Comparison of ENCODE assay signal across 8 cellular contexts in the genomic region with DNA sequence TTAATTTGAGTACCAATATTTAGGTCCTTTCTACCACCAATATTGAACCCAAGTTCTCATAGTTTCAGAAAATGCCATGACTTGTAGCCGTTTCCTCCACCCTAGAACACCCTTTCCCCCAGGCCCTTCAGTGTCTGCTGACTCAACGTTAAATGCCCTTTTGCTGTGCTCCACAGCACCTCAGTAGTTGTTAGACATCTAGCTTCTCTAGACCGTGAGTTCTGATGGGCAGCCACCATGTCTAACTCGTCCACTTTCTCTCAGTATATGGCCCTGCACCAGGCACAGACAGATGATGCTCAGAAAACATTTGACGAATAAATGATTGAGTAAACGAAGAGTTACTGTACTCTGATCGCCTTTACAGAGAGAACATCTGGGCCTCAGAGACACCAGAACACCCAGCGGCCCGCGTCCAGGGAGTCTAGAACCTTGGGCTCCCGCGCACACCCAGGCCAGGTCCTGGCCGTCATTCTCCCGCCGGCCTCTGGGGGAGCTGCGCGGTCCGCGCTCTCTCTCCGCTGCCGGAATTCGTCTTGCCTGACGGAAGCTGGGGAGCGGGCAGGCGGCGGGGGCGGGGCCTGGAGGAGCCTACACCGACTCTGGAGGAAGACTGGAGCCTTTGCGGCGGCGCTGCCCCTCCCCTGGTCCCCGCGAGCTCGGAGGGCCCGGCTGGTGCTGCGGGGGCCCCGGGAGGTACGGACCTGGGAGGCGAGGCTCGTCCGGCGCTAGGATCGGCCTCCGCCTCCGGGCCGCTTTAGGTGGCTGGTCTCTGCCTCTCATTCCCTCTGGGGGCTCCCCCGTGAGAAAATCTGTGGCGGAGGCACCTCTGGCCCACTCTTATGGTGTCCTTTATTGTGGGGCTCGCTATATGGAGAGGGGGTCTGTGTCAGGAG. TPM values are rescaled to one million over a fixed set of nuclear protein-coding genes. Genes with fewer than 3 reads are reported as not detected.
DNase-seq lines count a peak whose midpoint lies in the region; ATAC-seq and TF ChIP-seq lines count a peak whose summit lies in the region.

A gene (plus strand): TSS at position 582 of the 896 bp plus-strand sequence. CDS start 1,488 bp downstream, outside the sequence.

- peaks cover 29 to 47% of the 10 kb centered on the region in 2 donors for H3K4me1 ChIP-seq in thoracic aorta (ENCODE audit: control insufficient read depth in 1 of 2, low read depth in 2 of 2)

- peak within 1 kb of the TSS; percentile 43 to 76 for H3K27ac ChIP-seq in thoracic aorta

- peak; percentile 92 for DNase-seq in EL
- DNase-seq in HEK293T (ENCODE audit: extremely low spot score): peak; percentile 89
- DNase-seq in NCI-H1092 (lab: John Stamatoyannopoulos, UW): peak; percentile 80
- DNase-seq in glomerular visceral epithelial cell (ENCODE audit: extremely low spot score): peak; percentile 92
- DNase-seq in osteocyte (ENCODE audit: extremely low spot score, unreplicated experiment): peak; percentile 98
- peak; percentile 67 for DNase-seq in thoracic aorta (ENCODE audit: low spot score)

- peak; percentile 86 for TF ChIP-seq CTCF in osteocyte (IDR thresholded peaks at IDR 0.05)
- TF ChIP-seq CTCF in thoracic aorta (IDR thresholded peaks at IDR 0.05): peak; percentile 98

- peaks cover 54% of the 10 kb centered on the region for H3K4me1 Mint-ChIP-seq in activated naive CD4-positive, alpha-beta T cell treated with anti-CD3 and anti-CD28 coated beads, Interleukin-2, amount 50 U/mL, for 24 hours
- H3K4me1 Mint-ChIP-seq in osteocyte (ENCODE audit: unreplicated experiment): peaks cover 52% of the 10 kb centered on the region

- POLR2A ChIA-PET in HEK293T (lab: Yijun Ruan, JAX): interaction anchor here (0.6 to 6.9 kb wide), 27 partner anchors 9 to 548 kb away, joined by 3 to 117 read pairs (median 4); a partner anchor contains a TSS

- H3K27me3 Mint-ChIP-seq in activated naive CD4-positive, alpha-beta T cell treated with anti-CD3 and anti-CD28 coated beads, Interleukin-2, amount 50 U/mL, for 24 hours: no peaks in the 10 kb centered on the region
- H3K27me3 Mint-ChIP-seq in osteocyte (ENCODE audit: unreplicated experiment): no peaks in the 10 kb centered on the region

- H3K36me3 Mint-ChIP-seq in activated naive CD4-positive, alpha-beta T cell treated with anti-CD3 and anti-CD28 coated beads, Interleukin-2, amount 50 U/mL, for 24 hours: peaks cover 8% of the 10 kb centered on the region
- peaks cover 11% of the 10 kb centered on the region for H3K36me3 Mint-ChIP-seq in osteocyte (ENCODE audit: unreplicated experiment)

- no peaks in the 10 kb centered on the region for H3K9me3 Mint-ChIP-seq in activated naive CD4-positive, alpha-beta T cell treated with anti-CD3 and anti-CD28 coated beads, Interleukin-2, amount 50 U/mL, for 24 hours
- H3K9me3 Mint-ChIP-seq in osteocyte (ENCODE audit: unreplicated experiment): peaks cover 3% of the 10 kb centered on the region

- peaks cover 21% of the 10 kb centered on the region for H3K36me3 ChIP-seq in thoracic aorta

- CTCF ChIA-PET in HEK293T (lab: Yijun Ruan, JAX): interaction anchor here (0.6 to 2.0 kb wide), 10 partner anchors 12 to 256 kb away, joined by 3 to 10 read pairs (median 4); no protein-coding TSS in a partner anchor

- H3K27me3 ChIP-seq in thoracic aorta (replicated peaks; ENCODE audit: insufficient read depth): no peaks in the 10 kb centered on the region

- H3K9me3 ChIP-seq in thoracic aorta: no peaks in the 10 kb centered on the region

- peak within 1 kb of the TSS; percentile 95 for H3K27ac Mint-ChIP-seq in activated naive CD4-positive, alpha-beta T cell treated with anti-CD3 and anti-CD28 coated beads, Interleukin-2, amount 50 U/mL, for 24 hours
- H3K27ac Mint-ChIP-seq in osteocyte (ENCODE audit: unreplicated experiment): peak within 1 kb of the TSS; percentile 81

- H3K4me3 ChIP-seq in thoracic aorta: peak within 1 kb of the TSS; percentile 97

- ATAC-seq in SK-N-SH treated with all-trans-retinoic acid at 6 μM for 48 hours (peak; percentile 76), thoracic aorta (ENCODE audit: insufficient number of reproducible peaks, low FRiP score, low read depth) (peak; percentile 41)

- H3K4me3 Mint-ChIP-seq in activated naive CD4-positive, alpha-beta T cell treated with anti-CD3 and anti-CD28 coated beads, Interleukin-2, amount 50 U/mL, for 24 hours: peak within 1 kb of the TSS; percentile 98
- peak within 1 kb of the TSS; percentile 87 for H3K4me3 Mint-ChIP-seq in osteocyte (ENCODE audit: unreplicated experiment)

TF ChIP-seq in HEK293T, 16 proteins besides CTCF, POLR2A, EP300 and RAD21:
- TF ChIP-seq ARNT (IDR thresholded peaks at IDR 0.05) (0 out of 2 replicates have a peak, but pooled peaks have one; percentile 36), L3MBTL2 (conservative IDR thresholded peaks at IDR 0.05) (no peak; the same call in 1 of the 2 replicates), BHLHE40 (IDR thresholded peaks at IDR 0.05; ENCODE audit: borderline replicate concordance) (no peak)

TF ChIP-seq in SK-N-SH treated with all-trans-retinoic acid at 6 μM for 48 hours, 23 proteins besides CTCF, POLR2A, EP300 and RAD21:
- TF ChIP-seq, protein P1, sequence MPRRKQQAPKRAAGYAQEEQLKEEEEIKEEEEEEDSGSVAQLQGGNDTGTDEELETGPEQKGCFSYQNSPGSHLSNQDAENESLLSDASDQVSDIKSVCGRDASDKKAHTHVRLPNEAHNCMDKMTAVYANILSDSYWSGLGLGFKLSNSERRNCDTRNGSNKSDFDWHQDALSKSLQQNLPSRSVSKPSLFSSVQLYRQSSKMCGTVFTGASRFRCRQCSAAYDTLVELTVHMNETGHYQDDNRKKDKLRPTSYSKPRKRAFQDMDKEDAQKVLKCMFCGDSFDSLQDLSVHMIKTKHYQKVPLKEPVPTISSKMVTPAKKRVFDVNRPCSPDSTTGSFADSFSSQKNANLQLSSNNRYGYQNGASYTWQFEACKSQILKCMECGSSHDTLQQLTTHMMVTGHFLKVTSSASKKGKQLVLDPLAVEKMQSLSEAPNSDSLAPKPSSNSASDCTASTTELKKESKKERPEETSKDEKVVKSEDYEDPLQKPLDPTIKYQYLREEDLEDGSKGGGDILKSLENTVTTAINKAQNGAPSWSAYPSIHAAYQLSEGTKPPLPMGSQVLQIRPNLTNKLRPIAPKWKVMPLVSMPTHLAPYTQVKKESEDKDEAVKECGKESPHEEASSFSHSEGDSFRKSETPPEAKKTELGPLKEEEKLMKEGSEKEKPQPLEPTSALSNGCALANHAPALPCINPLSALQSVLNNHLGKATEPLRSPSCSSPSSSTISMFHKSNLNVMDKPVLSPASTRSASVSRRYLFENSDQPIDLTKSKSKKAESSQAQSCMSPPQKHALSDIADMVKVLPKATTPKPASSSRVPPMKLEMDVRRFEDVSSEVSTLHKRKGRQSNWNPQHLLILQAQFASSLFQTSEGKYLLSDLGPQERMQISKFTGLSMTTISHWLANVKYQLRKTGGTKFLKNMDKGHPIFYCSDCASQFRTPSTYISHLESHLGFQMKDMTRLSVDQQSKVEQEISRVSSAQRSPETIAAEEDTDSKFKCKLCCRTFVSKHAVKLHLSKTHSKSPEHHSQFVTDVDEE (CRISPR knock-in tag; IDR thresholded peaks at IDR 0.05): no peak
- TF ChIP-seq, protein P2, sequence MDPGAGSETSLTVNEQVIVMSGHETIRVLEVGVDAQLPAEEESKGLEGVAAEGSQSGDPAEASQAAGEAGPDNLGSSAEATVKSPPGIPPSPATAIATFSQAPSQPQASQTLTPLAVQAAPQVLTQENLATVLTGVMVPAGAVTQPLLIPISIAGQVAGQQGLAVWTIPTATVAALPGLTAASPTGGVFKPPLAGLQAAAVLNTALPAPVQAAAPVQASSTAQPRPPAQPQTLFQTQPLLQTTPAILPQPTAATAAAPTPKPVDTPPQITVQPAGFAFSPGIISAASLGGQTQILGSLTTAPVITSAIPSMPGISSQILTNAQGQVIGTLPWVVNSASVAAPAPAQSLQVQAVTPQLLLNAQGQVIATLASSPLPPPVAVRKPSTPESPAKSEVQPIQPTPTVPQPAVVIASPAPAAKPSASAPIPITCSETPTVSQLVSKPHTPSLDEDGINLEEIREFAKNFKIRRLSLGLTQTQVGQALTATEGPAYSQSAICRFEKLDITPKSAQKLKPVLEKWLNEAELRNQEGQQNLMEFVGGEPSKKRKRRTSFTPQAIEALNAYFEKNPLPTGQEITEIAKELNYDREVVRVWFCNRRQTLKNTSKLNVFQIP (CRISPR knock-in tag; IDR thresholded peaks at IDR 0.05; ENCODE audit: borderline replicate concordance, low read depth): no peak
- TF ChIP-seq ZNF70 (CRISPR knock-in tag; IDR thresholded peaks at IDR 0.05): no peak
- no peak for TF ChIP-seq OSR1 (CRISPR knock-in tag; IDR thresholded peaks at IDR 0.05)
- TF ChIP-seq PPARA (CRISPR knock-in tag; IDR thresholded peaks at IDR 0.05; ENCODE audit: borderline replicate concordance): no peak
- no peak for TF ChIP-seq ARNTL (CRISPR knock-in tag; IDR thresholded peaks at IDR 0.05; ENCODE audit: borderline replicate concordance, low read depth)
- no peak for TF ChIP-seq CSDC2 (CRISPR knock-in tag; IDR thresholded peaks at IDR 0.05)
- TF ChIP-seq ZC3H10 (CRISPR knock-in tag; IDR thresholded peaks at IDR 0.05): no peak
- TF ChIP-seq ZNF8 (CRISPR knock-in tag; IDR thresholded peaks at IDR 0.05): no peak
- no peak for TF ChIP-seq TOX (CRISPR knock-in tag; IDR thresholded peaks at IDR 0.05; ENCODE audit: borderline replicate concordance)
- TF ChIP-seq TCF4 (CRISPR knock-in tag; IDR thresholded peaks at IDR 0.05; ENCODE audit: borderline replicate concordance): no peak
- TF ChIP-seq GLIS3 (CRISPR knock-in tag; IDR thresholded peaks at IDR 0.05): no peak
- TF ChIP-seq ESRRG (CRISPR knock-in tag; IDR thresholded peaks at IDR 0.05): no peak
- no peak for TF ChIP-seq SNAI2 (CRISPR knock-in tag; IDR thresholded peaks at IDR 0.05)
- TF ChIP-seq, protein P3, sequence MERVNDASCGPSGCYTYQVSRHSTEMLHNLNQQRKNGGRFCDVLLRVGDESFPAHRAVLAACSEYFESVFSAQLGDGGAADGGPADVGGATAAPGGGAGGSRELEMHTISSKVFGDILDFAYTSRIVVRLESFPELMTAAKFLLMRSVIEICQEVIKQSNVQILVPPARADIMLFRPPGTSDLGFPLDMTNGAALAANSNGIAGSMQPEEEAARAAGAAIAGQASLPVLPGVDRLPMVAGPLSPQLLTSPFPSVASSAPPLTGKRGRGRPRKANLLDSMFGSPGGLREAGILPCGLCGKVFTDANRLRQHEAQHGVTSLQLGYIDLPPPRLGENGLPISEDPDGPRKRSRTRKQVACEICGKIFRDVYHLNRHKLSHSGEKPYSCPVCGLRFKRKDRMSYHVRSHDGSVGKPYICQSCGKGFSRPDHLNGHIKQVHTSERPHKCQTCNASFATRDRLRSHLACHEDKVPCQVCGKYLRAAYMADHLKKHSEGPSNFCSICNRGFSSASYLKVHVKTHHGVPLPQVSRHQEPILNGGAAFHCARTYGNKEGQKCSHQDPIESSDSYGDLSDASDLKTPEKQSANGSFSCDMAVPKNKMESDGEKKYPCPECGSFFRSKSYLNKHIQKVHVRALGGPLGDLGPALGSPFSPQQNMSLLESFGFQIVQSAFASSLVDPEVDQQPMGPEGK (CRISPR knock-in tag; IDR thresholded peaks at IDR 0.05; ENCODE audit: borderline replicate concordance): no peak
TF ChIP-seq in SK-N-SH treated with all-trans-retinoic acid at 6 μM for 48 hours: peak in this region for 0.

RNA-seq across cellular contexts. Expression of the gene that starts here (rescaled TPM):
- total RNA-seq in osteocyte: 48.9 and 51.3 TPM in 2 replicates
- 10 to 100 TPM; 43.8 to 46.2 TPM for total RNA-seq in thoracic aorta

Comparison
In these comparisons a context has a peak if more than half of its experiments do, and no peak if none do; other contexts are left out.
1. Peak in every context shown above with its lines: DNase-seq, ATAC-seq, H3K4me3 ChIP-seq and H3K27ac ChIP-seq.